9 cellular contexts compared by ENCODE assay signal in the genomic region with DNA sequence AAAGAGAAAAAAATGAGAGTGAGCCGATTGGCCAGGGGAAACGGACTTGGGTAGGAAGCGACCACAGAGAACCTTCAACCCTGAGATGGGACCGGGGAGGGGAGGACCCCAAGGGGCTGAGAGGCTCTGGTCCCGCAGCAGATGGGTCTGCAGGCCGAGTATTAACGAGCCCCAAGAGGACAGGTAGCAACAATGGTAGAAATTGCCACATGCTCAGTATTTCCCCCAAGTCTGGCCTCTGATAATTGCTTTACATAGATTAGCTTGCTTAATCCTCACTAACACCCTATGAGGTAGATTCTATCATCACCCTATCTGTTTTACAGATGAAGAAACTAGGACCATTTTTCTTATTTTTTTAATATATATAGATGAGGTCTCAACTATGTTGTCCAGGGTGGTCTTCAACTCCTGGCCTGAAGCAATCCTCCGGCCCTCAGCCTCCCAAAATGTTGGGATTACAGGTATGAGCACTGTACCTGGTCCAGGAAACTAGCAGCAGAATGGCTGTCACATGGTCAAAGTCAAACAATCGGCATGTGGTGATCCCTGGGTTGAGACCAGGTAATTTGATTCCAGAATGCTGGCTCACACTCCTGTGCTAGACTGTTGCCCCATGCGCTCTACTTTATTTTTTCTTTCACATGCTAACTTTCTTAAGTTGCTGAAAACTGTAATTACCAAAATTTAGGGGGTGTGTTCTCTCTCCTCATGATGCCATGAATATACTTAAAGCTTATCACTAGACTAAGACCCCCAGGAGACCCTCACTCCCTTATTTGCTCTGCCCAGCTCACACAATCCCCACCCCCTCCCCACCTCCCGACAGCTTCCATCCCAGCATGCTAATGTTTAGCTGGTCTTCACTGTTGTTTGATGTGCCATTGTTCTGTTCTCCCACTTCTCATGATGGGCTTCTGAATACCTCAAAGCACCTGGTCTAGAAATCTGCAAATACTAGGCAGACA.
DNase-seq lines count a peak whose midpoint lies in the region; ATAC-seq and TF ChIP-seq lines count a peak whose summit lies in the region.
"Had no signal": no experiment of that assay in that cellular context is flagged by ENCODE, and none has a peak within 500 bp of the region (broad histone marks: within the 10 kb centered on the region; RNA-seq: fewer than 3 reads in every experiment).

No MANE protein-coding gene starts in this region.

- ATAC-seq in activated B cell treated with CpG ODN at 0.5 μM for 24 hours (ENCODE audit: low read depth) (no peak), mucosa of descending colon (peak; percentile 84), HG03469 (IDR thresholded peaks at IDR 0.05; ENCODE audit: unreplicated experiment) (no peak)

- peaks cover 18% of the 10 kb centered on the region for H3K4me1 ChIP-seq in mucosa of descending colon (ENCODE audit: low read depth)
- H3K4me1 ChIP-seq in tibial artery, result no peaks in the 10 kb centered on the region

- H3K27ac Mint-ChIP-seq in activated B cell treated with CpG ODN at 0.5 μM for 24 hours, result peak overlapping the region; percentile 53

- no peak overlapping the region for H3K4me3 Mint-ChIP-seq in activated B cell treated with CpG ODN at 0.5 μM for 24 hours
- H3K4me3 Mint-ChIP-seq: activated CD4-positive, alpha-beta T cell treated with anti-CD3 and anti-CD28 coated beads, Interleukin-2, amount 10 ng/mL, durations not matched to agents 7 days and 5 days had no signal

- H3K27ac ChIP-seq in tibial artery, result no peak overlapping the region

- H3K4me3 ChIP-seq in mucosa of descending colon (no peak overlapping the region), tibial artery (no peak overlapping the region)

- no peaks in the 10 kb centered on the region for H3K27me3 Mint-ChIP-seq in activated B cell treated with CpG ODN at 0.5 μM for 24 hours
- H3K27me3 Mint-ChIP-seq: activated CD4-positive, alpha-beta T cell treated with anti-CD3 and anti-CD28 coated beads, Interleukin-2, amount 10 ng/mL, durations not matched to agents 7 days and 5 days had no signal

- peak; percentile 80 for DNase-seq in DMS53 (lab: John Stamatoyannopoulos, UW)
- peak; percentile 13 for DNase-seq in HuH-7 (ENCODE audit: low spot score)
- no peak for DNase-seq in activated B cell treated with CpG ODN at 0.5 μM for 24 hours
- DNase-seq in mucosa of descending colon, result peak in 1 of 3 donors; percentile 52
- DNase-seq in tibial artery, result no peak
- no peak for DNase-seq in NK-92 treated with Interleukin-12 subunit alpha and Interleukin-12 subunit beta, amount 100 ng/mL, for 24 hours (lab: John Stamatoyannopoulos, UW)
- DNase-seq in SHP77 treated with DMSO at 0.1 percent for 48 hours (lab: John Stamatoyannopoulos, UW), result no peak

- CTCF ChIA-PET in activated B cell treated with CpG ODN at 0.5 μM for 24 hours (lab: Charles Lee), result interaction anchor here (0.7 to 6.4 kb wide), 28 partner anchors 10 to 349 kb away, joined by 3 to 118 read pairs (median 8); partner anchors contain the start of gene FHIP2A

- no peaks in the 10 kb centered on the region for H3K9me3 Mint-ChIP-seq in activated B cell treated with CpG ODN at 0.5 μM for 24 hours
- H3K9me3 Mint-ChIP-seq: activated CD4-positive, alpha-beta T cell treated with anti-CD3 and anti-CD28 coated beads, Interleukin-2, amount 10 ng/mL, durations not matched to agents 7 days and 5 days had no signal

- TF ChIP-seq CTCF in activated B cell treated with CpG ODN at 0.5 μM for 24 hours (IDR thresholded peaks at IDR 0.05), result no peak
- TF ChIP-seq CTCF in mucosa of descending colon (IDR thresholded peaks at IDR 0.05), result no peak
- no peak for TF ChIP-seq CTCF in tibial artery (IDR thresholded peaks at IDR 0.05)

- POLR2A ChIA-PET in activated B cell treated with CpG ODN at 0.5 μM for 24 hours (lab: Charles Lee), result interaction anchor here (0.7 to 1.9 kb wide), 8 partner anchors 25 to 349 kb away, joined by 3 to 7 read pairs (median 5); partner anchors contain the start of gene FHIP2A

- intact Hi-C loops in activated B cell treated with CpG ODN at 0.5 μM for 24 hours (cut with micrococcal nuclease) (loop anchor here (1.0 to 10.0 kb wide), 10 partner anchors 27 to 767 kb away; partner anchors contain the start of gene FHIP2A), mucosa of descending colon (cut with DNase I, micrococcal nuclease) (loop anchor here (5.0 to 10.0 kb wide), 2 partner anchors 80 to 313 kb away; no protein-coding TSS in a partner anchor), tibial artery (cut with DNase I; ENCODE audit: low total_unique reads) (loop anchor here (10.0 kb wide), 1 partner anchor 313 kb away; no protein-coding TSS in a partner anchor)

- H3K36me3 ChIP-seq in mucosa of descending colon (ENCODE audit: low read depth) (no peaks in the 10 kb centered on the region), tibial artery (peaks cover 0 to 8% (median 0%) of the 10 kb centered on the region in 3 donors)

- peaks cover 51% of the 10 kb centered on the region for H3K36me3 Mint-ChIP-seq in activated B cell treated with CpG ODN at 0.5 μM for 24 hours (ENCODE audit: low read depth)

- H3K27me3 ChIP-seq in tibial artery, result no peaks in the 10 kb centered on the region

- H3K4me1 Mint-ChIP-seq in activated B cell treated with CpG ODN at 0.5 μM for 24 hours, result peaks cover 19% of the 10 kb centered on the region

- H3K9me3 ChIP-seq in mucosa of descending colon (no peaks in the 10 kb centered on the region), tibial artery (no peaks in the 10 kb centered on the region)

Comparison
In these comparisons a context has a peak if more than half of its experiments do, and no peak if none do; other contexts are left out.
1. DNase-seq: peak in DMS53 (single experiment) and HuH-7 (single experiment); none in activated B cell treated with CpG ODN at 0.5 μM for 24 hours (single experiment), tibial artery (0 of 2), NK-92 treated with Interleukin-12 subunit alpha and Interleukin-12 subunit beta, amount 100 ng/mL, for 24 hours (single experiment) and SHP77 treated with DMSO at 0.1 percent for 48 hours (single experiment).